1 cellular context compared by ENCODE assay signal in the genomic region with DNA sequence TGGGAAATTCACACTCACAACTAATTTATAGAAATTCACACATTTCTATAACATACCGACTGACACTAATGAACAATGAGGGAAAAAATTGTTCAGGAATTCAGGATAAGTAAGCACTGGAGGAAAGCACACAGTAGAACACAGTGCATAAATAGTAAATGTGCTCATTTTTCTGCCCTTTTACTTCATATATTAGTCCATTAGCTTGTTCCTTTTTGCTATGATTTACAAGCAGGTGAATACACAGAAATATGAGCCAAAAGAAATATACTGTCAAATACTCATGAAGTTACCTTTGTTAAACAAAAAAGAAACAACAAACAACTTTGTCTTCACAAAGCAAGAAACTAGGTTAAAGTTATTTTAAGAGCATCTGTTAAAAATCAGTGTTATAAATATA.
TF ChIP-seq lines count a peak whose summit lies in the region.

No MANE protein-coding gene starts in this region.

TF ChIP-seq in HepG2, 621 proteins besides CTCF, POLR2A, EP300 and RAD21:
- TF ChIP-seq NONO (IDR thresholded peaks at IDR 0.05) (no peak), NONO (CRISPR knock-in tag; conservative IDR thresholded peaks at IDR 0.05) (no peak), ZNF577 (CRISPR knock-in tag; IDR thresholded peaks at IDR 0.05; ENCODE audit: borderline replicate concordance, low read depth) (no peak), EED (CRISPR knock-in tag; IDR thresholded peaks at IDR 0.05) (no peak), ZNF143 (CRISPR knock-in tag; IDR thresholded peaks at IDR 0.05) (no peak), ZFX (CRISPR knock-in tag; IDR thresholded peaks at IDR 0.05; ENCODE audit: low read depth) (no peak), ZBTB7A (CRISPR knock-in tag; IDR thresholded peaks at IDR 0.05) (no peak), ZFP90 (CRISPR knock-in tag; IDR thresholded peaks at IDR 0.05; ENCODE audit: borderline replicate concordance) (no peak), SUZ12 (IDR thresholded peaks at IDR 0.05; ENCODE audit: low read depth, low read length) (no peak), DR1 (CRISPR knock-in tag; IDR thresholded peaks at IDR 0.05) (no peak), ZC3H4 (CRISPR knock-in tag; IDR thresholded peaks at IDR 0.05; ENCODE audit: borderline replicate concordance) (no peak), PPARG (CRISPR knock-in tag; conservative IDR thresholded peaks at IDR 0.05) (no peak), ZNF709 (CRISPR knock-in tag; IDR thresholded peaks at IDR 0.05) (no peak), MEIS2 (CRISPR knock-in tag; IDR thresholded peaks at IDR 0.05) (no peak), ATF3 (CRISPR knock-in tag; IDR thresholded peaks at IDR 0.05) (no peak), SNAPC2 (CRISPR knock-in tag; IDR thresholded peaks at IDR 0.05) (no peak), ZNF788 (CRISPR knock-in tag; IDR thresholded peaks at IDR 0.05; ENCODE audit: borderline replicate concordance) (no peak), DMAP1 (CRISPR knock-in tag; IDR thresholded peaks at IDR 0.05) (no peak), RBFOX2 (IDR thresholded peaks at IDR 0.05; ENCODE audit: low read depth, low read length) (no peak)
- TF ChIP-seq, protein P1, sequence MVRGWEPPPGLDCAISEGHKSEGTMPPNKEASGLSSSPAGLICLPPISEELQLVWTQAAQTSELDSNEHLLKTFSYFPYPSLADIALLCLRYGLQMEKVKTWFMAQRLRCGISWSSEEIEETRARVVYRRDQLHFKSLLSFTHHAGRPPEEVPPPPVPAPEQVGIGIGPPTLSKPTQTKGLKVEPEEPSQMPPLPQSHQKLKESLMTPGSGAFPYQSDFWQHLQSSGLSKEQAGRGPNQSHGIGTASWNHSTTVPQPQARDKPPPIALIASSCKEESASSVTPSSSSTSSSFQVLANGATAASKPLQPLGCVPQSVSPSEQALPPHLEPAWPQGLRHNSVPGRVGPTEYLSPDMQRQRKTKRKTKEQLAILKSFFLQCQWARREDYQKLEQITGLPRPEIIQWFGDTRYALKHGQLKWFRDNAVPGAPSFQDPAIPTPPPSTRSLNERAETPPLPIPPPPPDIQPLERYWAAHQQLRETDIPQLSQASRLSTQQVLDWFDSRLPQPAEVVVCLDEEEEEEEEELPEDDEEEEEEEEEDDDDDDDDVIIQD (CRISPR knock-in tag; IDR thresholded peaks at IDR 0.05; ENCODE audit: low read depth): no peak
- TF ChIP-seq, protein P2, sequence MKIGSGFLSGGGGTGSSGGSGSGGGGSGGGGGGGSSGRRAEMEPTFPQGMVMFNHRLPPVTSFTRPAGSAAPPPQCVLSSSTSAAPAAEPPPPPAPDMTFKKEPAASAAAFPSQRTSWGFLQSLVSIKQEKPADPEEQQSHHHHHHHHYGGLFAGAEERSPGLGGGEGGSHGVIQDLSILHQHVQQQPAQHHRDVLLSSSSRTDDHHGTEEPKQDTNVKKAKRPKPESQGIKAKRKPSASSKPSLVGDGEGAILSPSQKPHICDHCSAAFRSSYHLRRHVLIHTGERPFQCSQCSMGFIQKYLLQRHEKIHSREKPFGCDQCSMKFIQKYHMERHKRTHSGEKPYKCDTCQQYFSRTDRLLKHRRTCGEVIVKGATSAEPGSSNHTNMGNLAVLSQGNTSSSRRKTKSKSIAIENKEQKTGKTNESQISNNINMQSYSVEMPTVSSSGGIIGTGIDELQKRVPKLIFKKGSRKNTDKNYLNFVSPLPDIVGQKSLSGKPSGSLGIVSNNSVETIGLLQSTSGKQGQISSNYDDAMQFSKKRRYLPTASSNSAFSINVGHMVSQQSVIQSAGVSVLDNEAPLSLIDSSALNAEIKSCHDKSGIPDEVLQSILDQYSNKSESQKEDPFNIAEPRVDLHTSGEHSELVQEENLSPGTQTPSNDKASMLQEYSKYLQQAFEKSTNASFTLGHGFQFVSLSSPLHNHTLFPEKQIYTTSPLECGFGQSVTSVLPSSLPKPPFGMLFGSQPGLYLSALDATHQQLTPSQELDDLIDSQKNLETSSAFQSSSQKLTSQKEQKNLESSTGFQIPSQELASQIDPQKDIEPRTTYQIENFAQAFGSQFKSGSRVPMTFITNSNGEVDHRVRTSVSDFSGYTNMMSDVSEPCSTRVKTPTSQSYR (CRISPR knock-in tag; IDR thresholded peaks at IDR 0.05; ENCODE audit: borderline replicate concordance): no peak
